Comparison of ENCODE assay signal across 23 cellular contexts in the genomic region with DNA sequence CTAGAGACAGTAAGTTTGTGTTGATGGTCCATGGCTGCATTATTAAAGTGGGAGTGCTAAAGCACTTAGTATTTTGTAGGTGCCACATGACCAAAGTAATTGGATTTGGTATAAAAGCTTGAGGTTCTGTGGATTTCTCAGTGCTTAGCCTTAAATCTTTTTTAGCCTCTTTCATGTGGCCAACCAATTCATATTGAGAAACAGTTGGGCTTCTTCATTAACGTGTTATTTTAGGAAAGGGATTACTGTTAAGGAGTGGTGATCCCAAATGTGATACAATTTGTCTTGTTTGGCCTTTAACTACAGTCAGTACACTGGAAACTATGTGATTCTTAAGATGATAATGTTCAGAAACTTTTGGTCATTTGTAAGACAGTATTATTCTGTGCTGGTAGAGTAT. TPM values are rescaled to one million over a fixed set of nuclear protein-coding genes. Genes with fewer than 3 reads are reported as not detected.
DNase-seq lines count a peak whose midpoint lies in the region; ATAC-seq and TF ChIP-seq lines count a peak whose summit lies in the region.
"Had no signal": no experiment of that assay in that cellular context is flagged by ENCODE, and none has a peak within 500 bp of the region (broad histone marks: within the 10 kb centered on the region; RNA-seq: fewer than 3 reads in every experiment).

No MANE protein-coding gene starts in this region.

- no peak overlapping the region for H3K4ac ChIP-seq in mesendoderm (ENCODE audit: low read depth, low read length)

- H3K56ac ChIP-seq in mesendoderm (ENCODE audit: low read length), result no peak overlapping the region

- no peak overlapping the region for H4K5ac ChIP-seq in mesendoderm (ENCODE audit: low read length)

- peak overlapping the region; percentile 43 for H3K27ac Mint-ChIP-seq in activated T-cell treated with anti-CD3 and anti-CD28 coated beads, Interleukin-2, amount 50 U/mL, for 72 hours
- H3K27ac Mint-ChIP-seq in natural killer cell, result no peak overlapping the region
- no peak overlapping the region for H3K27ac Mint-ChIP-seq in naive thymus-derived CD8-positive, alpha-beta T cell
- H3K27ac Mint-ChIP-seq: CD4-positive, alpha-beta T cell had no signal

- H3K36me3 ChIP-seq in adipocyte (ENCODE audit: control insufficient read depth, insufficient read depth, low read length, severe bottlenecking), result no peaks in the 10 kb centered on the region
- no peaks in the 10 kb centered on the region for H3K36me3 ChIP-seq in mesendoderm (ENCODE audit: control insufficient read depth, insufficient read depth, low read length)
- no peaks in the 10 kb centered on the region for H3K36me3 ChIP-seq in smooth muscle cell (ENCODE audit: low read depth)

- peaks cover 90% of the 10 kb centered on the region for H4K20me1 ChIP-seq in smooth muscle cell (ENCODE audit: low read depth)

- peaks cover 50% of the 10 kb centered on the region for H3K4me1 Mint-ChIP-seq in activated T-cell treated with anti-CD3 and anti-CD28 coated beads, Interleukin-2, amount 50 U/mL, for 72 hours (ENCODE audit: low read depth)
- peaks cover 48 to 54% of the 10 kb centered on the region in 2 donors for H3K4me1 Mint-ChIP-seq in natural killer cell
- peaks cover 22 to 84% (median 73%) of the 10 kb centered on the region in 4 donors for H3K4me1 Mint-ChIP-seq in naive thymus-derived CD8-positive, alpha-beta T cell

- H4K8ac ChIP-seq in mesendoderm (ENCODE audit: low read depth, low read length), result no peak overlapping the region

- DNase-seq in activated T-cell treated with anti-CD3 and anti-CD28 coated beads, Interleukin-2, amount 50 U/mL, for 72 hours, result no peak
- no peak for DNase-seq in activated T-cell treated with anti-CD3 and anti-CD28 coated beads for 4 hours
- peak; percentile 5 for DNase-seq in adipocyte (ENCODE audit: low read depth)
- peak; percentile 22 for DNase-seq in mesendoderm
- DNase-seq in smooth muscle cell (lab: John Stamatoyannopoulos, UW; ENCODE audit: unreplicated experiment), result no peak
- DNase-seq in effector CD8-positive, alpha-beta T cell (lab: John Stamatoyannopoulos, UW), result no peak
- DNase-seq in natural killer cell, result no peak
- DNase-seq in naive thymus-derived CD8-positive, alpha-beta T cell, result no peak
- DNase-seq: 8988T; Caco-2; CD4-positive, alpha-beta T cell; DMS153; EL; NCI-H1417; NCI-H187 treated with DMSO at 0.1 percent for 48 hours; NCI-H2227 treated with DMSO at 0.1 percent for 48 hours; NCI-H510A treated with DMSO at 0.1 percent for 48 hours; NCI-H774; PC-3; SIG-M5 had no signal

- H3F3A ChIP-seq in smooth muscle cell (ENCODE audit: low read depth), result no peaks in the 10 kb centered on the region

- no peak overlapping the region for H3K9ac ChIP-seq in adipocyte (ENCODE audit: low read length)
- no peak overlapping the region for H3K9ac ChIP-seq in mesendoderm (ENCODE audit: low read length)
- no peak overlapping the region for H3K9ac ChIP-seq in smooth muscle cell (ENCODE audit: low read depth)
- H3K9ac ChIP-seq: KMS-11 had no signal

- no peak overlapping the region for H3K4me3 ChIP-seq in adipocyte (ENCODE audit: low read length)
- no peak overlapping the region for H3K4me3 ChIP-seq in mesendoderm (ENCODE audit: low read length)
- no peak overlapping the region for H3K4me3 ChIP-seq in smooth muscle cell

- H3K9me3 Mint-ChIP-seq in activated T-cell treated with anti-CD3 and anti-CD28 coated beads, Interleukin-2, amount 50 U/mL, for 72 hours, result peaks cover 1 to 2% of the 10 kb centered on the region in 2 donors
- no peaks in the 10 kb centered on the region for H3K9me3 Mint-ChIP-seq in natural killer cell
- H3K9me3 Mint-ChIP-seq in naive thymus-derived CD8-positive, alpha-beta T cell, result peaks cover 0 to 2% (median 0%) of the 10 kb centered on the region in 9 donors
- H3K9me3 Mint-ChIP-seq: CD4-positive, alpha-beta T cell had no signal

- no peak overlapping the region for H3K4me3 Mint-ChIP-seq in activated T-cell treated with anti-CD3 and anti-CD28 coated beads, Interleukin-2, amount 50 U/mL, for 72 hours
- H3K4me3 Mint-ChIP-seq in natural killer cell, result no peak overlapping the region
- no peak overlapping the region for H3K4me3 Mint-ChIP-seq in naive thymus-derived CD8-positive, alpha-beta T cell
- H3K4me3 Mint-ChIP-seq: CD4-positive, alpha-beta T cell had no signal

- no peak for ATAC-seq in activated T-cell treated with anti-CD3 and anti-CD28 coated beads, Interleukin-2, amount 50 U/mL, for 72 hours (replicated peaks in 1 of 2)
- ATAC-seq in natural killer cell, result no peak
- no peak for ATAC-seq in naive thymus-derived CD8-positive, alpha-beta T cell
- ATAC-seq: PC-3 had no signal

- POLR2A ChIA-PET in naive thymus-derived CD8-positive, alpha-beta T cell (lab: Charles Lee), result no interaction called here

- TF ChIP-seq CTCF in smooth muscle cell (IDR thresholded peaks at IDR 0.05; ENCODE audit: borderline replicate concordance, insufficient read depth, poor library complexity, severe bottlenecking), result no peak
- no peak for TF ChIP-seq CTCF in natural killer cell (IDR thresholded peaks at IDR 0.05)

- H3K27me3 ChIP-seq in adipocyte (replicated peaks; ENCODE audit: control insufficient read depth, insufficient read depth, low read length), result no peaks in the 10 kb centered on the region
- no peaks in the 10 kb centered on the region for H3K27me3 ChIP-seq in mesendoderm (ENCODE audit: insufficient read depth, low read length, poor library complexity)
- no peaks in the 10 kb centered on the region for H3K27me3 ChIP-seq in smooth muscle cell (ENCODE audit: low read depth)

- no peaks in the 10 kb centered on the region for H3K27me3 Mint-ChIP-seq in activated T-cell treated with anti-CD3 and anti-CD28 coated beads, Interleukin-2, amount 50 U/mL, for 72 hours (ENCODE audit: low read depth)
- H3K27me3 Mint-ChIP-seq in natural killer cell (ENCODE audit: low read depth in 2 of 2), result no peaks in the 10 kb centered on the region
- no peaks in the 10 kb centered on the region for H3K27me3 Mint-ChIP-seq in naive thymus-derived CD8-positive, alpha-beta T cell
- H3K27me3 Mint-ChIP-seq: CD4-positive, alpha-beta T cell had no signal

- H2BK120ac ChIP-seq in mesendoderm (ENCODE audit: low read depth, low read length), result no peak overlapping the region

- intact Hi-C loops in natural killer cell (cut with micrococcal nuclease), result no loop called here

- H3K9me3 ChIP-seq in adipocyte (ENCODE audit: control insufficient read depth, low read length) (no peaks in the 10 kb centered on the region), smooth muscle cell (replicated peaks; ENCODE audit: low read depth) (no peaks in the 10 kb centered on the region)
- H3K9me3 ChIP-seq: Caco-2 had no signal

- peaks cover 10% of the 10 kb centered on the region for H3K79me1 ChIP-seq in mesendoderm (ENCODE audit: low read length)

- H3K4me2 ChIP-seq in mesendoderm (ENCODE audit: low read length) (no peak overlapping the region), smooth muscle cell (peak overlapping the region; percentile 1)
- H3K4me2 ChIP-seq: KMS-11 had no signal

- no peak overlapping the region for H2AFZ ChIP-seq in smooth muscle cell (ENCODE audit: low read depth)

- H3K36me3 Mint-ChIP-seq in activated T-cell treated with anti-CD3 and anti-CD28 coated beads, Interleukin-2, amount 50 U/mL, for 72 hours (ENCODE audit: insufficient read depth in 2 of 2), result no peaks in the 10 kb centered on the region
- no peaks in the 10 kb centered on the region for H3K36me3 Mint-ChIP-seq in natural killer cell
- peaks cover 0 to 8% (median 6%) of the 10 kb centered on the region in 3 donors for H3K36me3 Mint-ChIP-seq in naive thymus-derived CD8-positive, alpha-beta T cell

- H3K23ac ChIP-seq in mesendoderm (ENCODE audit: low read length), result no peak overlapping the region

- H3K4me1 ChIP-seq in adipocyte (ENCODE audit: control insufficient read depth, insufficient read depth, low read length), result peaks cover 5% of the 10 kb centered on the region
- H3K4me1 ChIP-seq in mesendoderm (ENCODE audit: control insufficient read depth, low read depth, low read length), result peaks cover 3% of the 10 kb centered on the region
- H3K4me1 ChIP-seq in smooth muscle cell (ENCODE audit: low read depth), result peaks cover 11% of the 10 kb centered on the region
- H3K4me1 ChIP-seq: Caco-2 had no signal

- H2BK15ac ChIP-seq in mesendoderm (replicated peaks; ENCODE audit: low read depth), result no peak overlapping the region

- no CpG with 5 or more reads among the region's 1 CpG for WGBS in mesendoderm (ENCODE audit: extremely low coverage, insufficient coverage, low lambda C conversion rate)
- 3% methylated on average over 1 of the region's 1 CpG for WGBS in smooth muscle cell (ENCODE audit: low lambda C conversion rate)

- no peak overlapping the region for H2AK5ac ChIP-seq in mesendoderm (ENCODE audit: low read length)

- no peak overlapping the region for H3K18ac ChIP-seq in mesendoderm (ENCODE audit: low read length)

- H3K27ac ChIP-seq in mesendoderm (ENCODE audit: low read depth, low read length), result no peak overlapping the region
- no peak overlapping the region for H3K27ac ChIP-seq in smooth muscle cell (ENCODE audit: low read depth)
- H3K27ac ChIP-seq: HL-60, KMS-11, RWPE1 had no signal

- H3K79me2 ChIP-seq in mesendoderm (ENCODE audit: control insufficient read depth, insufficient read depth, low read length) (peaks cover 2% of the 10 kb centered on the region), smooth muscle cell (ENCODE audit: low read depth) (peaks cover 75% of the 10 kb centered on the region)

- H2BK5ac ChIP-seq in mesendoderm (ENCODE audit: low read length), result no peak overlapping the region

RNA-seq across cellular contexts. Expression of gene MAN1A2, which starts 25.5 kb away (rescaled TPM):
- 10 to 100 TPM; 27.6 to 29.1 TPM for total RNA-seq in activated T-cell treated with anti-CD3 and anti-CD28 coated beads, Interleukin-2, amount 50 U/mL, for 72 hours
- 11.7 TPM for polyA plus RNA-seq in mesendoderm (2013, experiment 1 of 2)
- polyA plus RNA-seq in mesendoderm (2013, experiment 2 of 2), result 11.6 TPM
- 41.3 and 48.8 TPM in 2 replicates for total RNA-seq in smooth muscle cell
- 18.2 and 23.6 TPM in 2 replicates for polyA plus RNA-seq in smooth muscle cell
- 10 to 100 TPM; 75.5 to 90.0 (median 87.1) TPM for total RNA-seq in natural killer cell
- 10 to 100 TPM; 60.3 to 62.0 TPM for total RNA-seq in naive thymus-derived CD8-positive, alpha-beta T cell
- 10 to 100 TPM; 13.6 to 21.9 (median 21.6) TPM for polyA plus RNA-seq in naive thymus-derived CD8-positive, alpha-beta T cell

Comparison
In these comparisons a context has a peak if more than half of its experiments do, and no peak if none do; other contexts are left out.
1. DNase-seq: peak in adipocyte (single experiment) and mesendoderm (single experiment); none in activated T-cell treated with anti-CD3 and anti-CD28 coated beads, Interleukin-2, amount 50 U/mL, for 72 hours (0 of 2), activated T-cell treated with anti-CD3 and anti-CD28 coated beads for 4 hours (single experiment), smooth muscle cell (single experiment), effector CD8-positive, alpha-beta T cell (single experiment), natural killer cell (single experiment) and naive thymus-derived CD8-positive, alpha-beta T cell (0 of 10).